Comparison of ENCODE assay signal across 20 cellular contexts in the genomic region with DNA sequence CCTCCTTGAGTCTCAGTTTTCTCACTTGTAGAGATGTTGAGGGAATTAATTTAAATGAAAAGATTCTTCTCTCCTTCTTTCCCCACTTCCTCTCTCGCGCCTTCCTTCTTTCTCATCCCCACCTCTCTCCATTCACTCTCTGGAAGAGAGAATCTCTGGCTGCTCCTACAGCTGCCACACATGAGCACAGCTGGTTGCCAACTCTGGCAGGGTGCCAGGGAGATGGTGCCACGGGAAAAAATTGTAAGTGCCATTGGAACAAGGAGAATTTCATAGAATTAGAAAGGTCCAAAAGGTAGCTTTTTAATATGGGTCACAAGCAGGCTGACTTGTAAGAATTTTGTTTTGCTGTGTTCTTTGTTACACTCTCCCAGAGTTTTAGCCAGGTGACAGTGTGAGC. TPM values are rescaled to one million over a fixed set of nuclear protein-coding genes. Genes with fewer than 3 reads are reported as not detected.
"Had no signal": no experiment of that assay in that cellular context is flagged by ENCODE, and none has a peak within 500 bp of the region (broad histone marks: within the 10 kb centered on the region; RNA-seq: fewer than 3 reads in every experiment).

No MANE protein-coding gene starts in this region.

- H3K4me3 ChIP-seq: right lobe of liver, smooth muscle cell, thoracic aorta, upper lobe of left lung had no signal

- H3K9me3 Mint-ChIP-seq: mesothelial cell of epicardium; nephron; stimulated activated effector memory CD8-positive, alpha-beta T cell treated with anti-CD3 and anti-CD28 coated beads, Interleukin-12 subunit alpha, Interleukin-12 subunit beta, amount 100 ng/mL, for 72 hours had no signal

- H3K27me3 ChIP-seq: right lobe of liver, upper lobe of left lung had no signal

- H3K4me3 Mint-ChIP-seq: activated naive CD8-positive, alpha-beta T cell; mesothelial cell of epicardium; nephron; stimulated activated effector memory CD8-positive, alpha-beta T cell treated with anti-CD3 and anti-CD28 coated beads, Interleukin-12 subunit alpha, Interleukin-12 subunit beta, amount 100 ng/mL, for 72 hours had no signal

- H3K36me3 Mint-ChIP-seq: activated naive CD8-positive, alpha-beta T cell; mesothelial cell of epicardium; stimulated activated effector memory CD8-positive, alpha-beta T cell treated with anti-CD3 and anti-CD28 coated beads, Interleukin-12 subunit alpha, Interleukin-12 subunit beta, amount 100 ng/mL, for 72 hours had no signal

- DNase-seq: activated CD4-positive, alpha-beta T cell treated with anti-CD3 and anti-CD28 coated beads, Interleukin-2, amount 50 U/mL, for 4 hours; activated gamma-delta T cell; cerebellar nuclear complex; cortex of kidney; erythroblast; right lobe of liver; stimulated activated CD4-positive, alpha-beta T cell treated with anti-CD3 and anti-CD28 coated beads, Interleukin-4, amount 100 ng/mL, for 1 hour had no signal

- H3K27ac ChIP-seq: parathyroid adenoma, right lobe of liver, thoracic aorta, upper lobe of left lung had no signal

- H3K27ac Mint-ChIP-seq: activated naive CD8-positive, alpha-beta T cell; mesothelial cell of epicardium; nephron; stimulated activated effector memory CD8-positive, alpha-beta T cell treated with anti-CD3 and anti-CD28 coated beads, Interleukin-12 subunit alpha, Interleukin-12 subunit beta, amount 100 ng/mL, for 72 hours had no signal

- H3K4me1 Mint-ChIP-seq: mesothelial cell of epicardium had no signal

- H3K4me1 ChIP-seq: parathyroid adenoma, right lobe of liver, upper lobe of left lung had no signal

- H3K9me3 ChIP-seq: right lobe of liver, thoracic aorta, upper lobe of left lung had no signal

- H3K36me3 ChIP-seq: right lobe of liver, thoracic aorta, upper lobe of left lung had no signal

- ATAC-seq: left lobe of liver; right lobe of liver; stimulated activated effector memory CD8-positive, alpha-beta T cell treated with anti-CD3 and anti-CD28 coated beads, Interleukin-12 subunit alpha, Interleukin-12 subunit beta, amount 100 ng/mL, for 72 hours had no signal

RNA-seq across cellular contexts. Expression of a gene that starts 25.3 kb away (rescaled TPM):
- total RNA-seq: activated CD8-positive, alpha-beta memory T cell treated with anti-CD3 and anti-CD28 coated beads for 36 hours; bronchial epithelial cell; left lobe of liver; lung microvascular endothelial cell; mesothelial cell of epicardium; right lobe of liver; smooth muscle cell; thoracic aorta; upper lobe of left lung had no signal
- polyA plus RNA-seq: keratinocyte, smooth muscle cell had no signal
